In genomic region chr1:161115132-161115711, GRCh38 we compare ENCODE assay signal across 11 cellular contexts. TPM values are rescaled to one million over a fixed set of nuclear protein-coding genes. Genes with fewer than 3 reads are reported as not detected.
DNase-seq lines count a peak whose midpoint lies in the region; ATAC-seq, FAIRE-seq and TF ChIP-seq lines count a peak whose summit lies in the region.
"Had no signal": no experiment of that assay in that cellular context is flagged by ENCODE, and none has a peak within 500 bp of the region (broad histone marks: within the 10 kb centered on the region; RNA-seq: fewer than 3 reads in every experiment).

No MANE protein-coding gene starts in this region.

- H3K9me1 ChIP-seq in endothelial cell of umbilical vein (replicated peaks; ENCODE audit: control insufficient read depth, extremely low read depth, insufficient read depth, low read length), result no peaks in the 10 kb centered on the region

- H3K36me3 ChIP-seq in breast epithelium (no peaks in the 10 kb centered on the region), endothelial cell of umbilical vein (ENCODE audit: control insufficient read depth in 2 of 2, extremely low read depth in 1 of 2, insufficient read depth in 2 of 2, low read length in 2 of 2) (no peaks in the 10 kb centered on the region), Peyer's patch (peaks cover 0 to 5% (median 0%) of the 10 kb centered on the region in 3 donors)

- H3K36me3 Mint-ChIP-seq in MCF 10A (ENCODE audit: insufficient read depth, unreplicated experiment), result peaks cover 49% of the 10 kb centered on the region
- H3K36me3 Mint-ChIP-seq in stimulated activated naive CD8-positive, alpha-beta T cell treated with anti-CD3 and anti-CD28 coated beads, Interleukin-15, Interleukin-2, amounts not matched to agents 100 ng/mL and 50 ng/mL, for 24 hours (ENCODE audit: low read depth), result peaks cover 52% of the 10 kb centered on the region

- peak overlapping the region; percentile 36 for H3K4me2 ChIP-seq in endothelial cell of umbilical vein (ENCODE audit: insufficient read depth, low read length)
- H3K4me2 ChIP-seq: GM23338 had no signal

- FAIRE-seq in endothelial cell of umbilical vein (lab: Jason Lieb, UNC), result peak; percentile 72
- FAIRE-seq: kidney had no signal

- H3K4me3 ChIP-seq in breast epithelium (no peak overlapping the region), endothelial cell of umbilical vein (replicated peaks in 1 of 3; ENCODE audit: insufficient read depth in 1 of 3, low read depth in 1 of 3, low read length in 3 of 3) (no peak overlapping the region), Peyer's patch (no peak overlapping the region)
- H3K4me3 ChIP-seq: GM23338 had no signal

- no peaks in the 10 kb centered on the region for H4K20me1 ChIP-seq in endothelial cell of umbilical vein (replicated peaks; ENCODE audit: control insufficient read depth, extremely low read depth, insufficient read depth, low read length)

- no peaks in the 10 kb centered on the region for H3K9me3 Mint-ChIP-seq in MCF 10A (ENCODE audit: unreplicated experiment)
- no peaks in the 10 kb centered on the region for H3K9me3 Mint-ChIP-seq in stimulated activated naive CD8-positive, alpha-beta T cell treated with anti-CD3 and anti-CD28 coated beads, Interleukin-15, Interleukin-2, amounts not matched to agents 100 ng/mL and 50 ng/mL, for 24 hours
- H3K9me3 Mint-ChIP-seq: GM23338 had no signal

- CTCF ChIA-PET in MCF 10A (lab: Yijun Ruan, JAX) (interaction anchor here (0.6 to 4.6 kb wide), 6 partner anchors 17 to 90 kb away, joined by 3 to 30 read pairs (median 6); partner anchors contain the start of gene KLHDC9), endothelial cell of umbilical vein (lab: Charles Lee) (interaction anchor here (1.1 kb wide), 1 partner anchor 11 kb away, joined by 3 read pairs; no protein-coding TSS in a partner anchor)

- POLR2A ChIA-PET in MCF 10A (lab: Yijun Ruan, JAX) (interaction anchor here (0.6 to 6.9 kb wide), 16 partner anchors 9 to 400 kb away, joined by 3 to 112 read pairs (median 4); partner anchors contain the start of genes B4GALT3, F11R, PPOX and TSTD1), endothelial cell of umbilical vein (lab: Charles Lee) (no interaction called here)

- H3K4me1 ChIP-seq in breast epithelium (peaks cover 8 to 25% of the 10 kb centered on the region in 2 donors), endothelial cell of umbilical vein (ENCODE audit: control insufficient read depth, extremely low read depth, insufficient read depth, low read length) (peaks cover 48% of the 10 kb centered on the region), Peyer's patch (peaks cover 11 to 44% (median 17%) of the 10 kb centered on the region in 4 donors)

- no peaks in the 10 kb centered on the region for H3K9me3 ChIP-seq in breast epithelium
- no peaks in the 10 kb centered on the region for H3K9me3 ChIP-seq in endothelial cell of umbilical vein (replicated peaks; ENCODE audit: control insufficient read depth, insufficient read depth, low read length)
- H3K9me3 ChIP-seq in Peyer's patch, result no peaks in the 10 kb centered on the region

- H3K9ac ChIP-seq in endothelial cell of umbilical vein (replicated peaks; ENCODE audit: extremely low read depth, insufficient read depth, low read length), result no peak overlapping the region

- no peak overlapping the region for H3K27ac ChIP-seq in breast epithelium
- H3K27ac ChIP-seq in endothelial cell of umbilical vein (ENCODE audit: insufficient read depth, low read depth, low read length), result peak overlapping the region; percentile 65
- peak overlapping the region in 1 of 4 donors; percentile 18 for H3K27ac ChIP-seq in Peyer's patch

- peaks cover 79% of the 10 kb centered on the region for H3K79me2 ChIP-seq in endothelial cell of umbilical vein (ENCODE audit: control insufficient read depth, insufficient read depth, low read length)

- in situ Hi-C loops in SK-MEL-5 (cut with HindIII; ENCODE audit: low pct_unique_long_range_greater_than_20kb, low sequenced_read_pairs), result no loop called here

- H3K27ac Mint-ChIP-seq in MCF 10A (ENCODE audit: low read depth, unreplicated experiment), result peak overlapping the region; percentile 88
- peak overlapping the region; percentile 73 for H3K27ac Mint-ChIP-seq in stimulated activated naive CD8-positive, alpha-beta T cell treated with anti-CD3 and anti-CD28 coated beads, Interleukin-15, Interleukin-2, amounts not matched to agents 100 ng/mL and 50 ng/mL, for 24 hours
- H3K27ac Mint-ChIP-seq: GM23338 had no signal

- no peaks in the 10 kb centered on the region for H3K27me3 Mint-ChIP-seq in MCF 10A (ENCODE audit: insufficient read depth, unreplicated experiment)
- H3K27me3 Mint-ChIP-seq in stimulated activated naive CD8-positive, alpha-beta T cell treated with anti-CD3 and anti-CD28 coated beads, Interleukin-15, Interleukin-2, amounts not matched to agents 100 ng/mL and 50 ng/mL, for 24 hours, result no peaks in the 10 kb centered on the region

- TF ChIP-seq CTCF in MCF 10A (IDR thresholded peaks at IDR 0.05; ENCODE audit: unreplicated experiment) (no peak), breast epithelium (IDR thresholded peaks at IDR 0.05) (no peak), endothelial cell of umbilical vein (IDR thresholded peaks at IDR 0.05; ENCODE audit: extremely low read depth in 1 of 2, insufficient read depth in 1 of 2, low read depth in 1 of 2, low read length in 2 of 2) (no peak), Peyer's patch (IDR thresholded peaks at IDR 0.05) (no peak)

- intact Hi-C loops in MCF 10A (cut with micrococcal nuclease), result loop anchor here (1.0 kb wide), 2 partner anchors 17 to 41 kb away; partner anchors contain the start of gene DEDD
- intact Hi-C loops in breast epithelium (cut with DNase I; ENCODE audit: low total_unique reads), result loop anchor here (10.0 kb wide), 1 partner anchor 390 kb away; no protein-coding TSS in a partner anchor
- intact Hi-C loops in endothelial cell of umbilical vein (cut with micrococcal nuclease), result loop anchor here (5.0 kb wide), 1 partner anchor 197 kb away; the partner anchor contains the start of gene SDHC

- H3K27me3 ChIP-seq in breast epithelium (no peaks in the 10 kb centered on the region), endothelial cell of umbilical vein (ENCODE audit: control insufficient read depth in 2 of 2, insufficient read depth in 2 of 2, low read length in 2 of 2) (no peaks in the 10 kb centered on the region), Peyer's patch (no peaks in the 10 kb centered on the region)

- no peak overlapping the region for H2AFZ ChIP-seq in endothelial cell of umbilical vein (ENCODE audit: low read depth, low read length)
- H2AFZ ChIP-seq: GM23338 had no signal

- dilution Hi-C loops in endothelial cell of umbilical vein (cut with MboI; ENCODE audit: extremely low pct_ligation_motif_present, low sequenced_read_pairs), result no loop called here

- peak overlapping the region; percentile 97 for H3K4me3 Mint-ChIP-seq in MCF 10A (ENCODE audit: unreplicated experiment)
- peak overlapping the region; percentile 97 for H3K4me3 Mint-ChIP-seq in stimulated activated naive CD8-positive, alpha-beta T cell treated with anti-CD3 and anti-CD28 coated beads, Interleukin-15, Interleukin-2, amounts not matched to agents 100 ng/mL and 50 ng/mL, for 24 hours

- H3K4me1 Mint-ChIP-seq in MCF 10A (ENCODE audit: insufficient read depth, unreplicated experiment), result peaks cover 55% of the 10 kb centered on the region
- H3K4me1 Mint-ChIP-seq in stimulated activated naive CD8-positive, alpha-beta T cell treated with anti-CD3 and anti-CD28 coated beads, Interleukin-15, Interleukin-2, amounts not matched to agents 100 ng/mL and 50 ng/mL, for 24 hours (ENCODE audit: low read depth), result peaks cover 85% of the 10 kb centered on the region

- BruUV-seq in MCF 10A (replicated peaks; lab: Mats Ljungman, UMichigan) (no TSS peak), endothelial cell of umbilical vein (replicated peaks; lab: Mats Ljungman, UMichigan) (no TSS peak)

- TF ChIP-seq POLR2A in breast epithelium (IDR thresholded peaks at IDR 0.05) (no peak), endothelial cell of umbilical vein (IDR thresholded peaks at IDR 0.05; ENCODE audit: low read depth, low read length) (no peak), Peyer's patch (IDR thresholded peaks at IDR 0.05) (no peak)

- peak; percentile 99 for DNase-seq in MCF 10A (ENCODE audit: unreplicated experiment)
- DNase-seq in breast epithelium (ENCODE audit: low spot score in 2 of 2), result no peak
- peak; percentile 28 for DNase-seq in SK-MEL-5 (ENCODE audit: low read depth, low spot score)
- peak; percentile 79 for DNase-seq in endothelial cell of umbilical vein (ENCODE audit: low read depth, low spot score)
- no peak for DNase-seq in NCI-H2227 treated with DMSO at 0.1 percent for 48 hours (lab: John Stamatoyannopoulos, UW)
- no peak for DNase-seq in Peyer's patch
- DNase-seq: kidney, NCI-H1930 had no signal

- ATAC-seq in GM18873 (IDR thresholded peaks at IDR 0.05; ENCODE audit: low FRiP score, unreplicated experiment), result no peak
- ATAC-seq: GM23338 had no signal

RNA-seq across cellular contexts. Expression of gene PFDN2, which starts 2.6 kb away (rescaled TPM):
- total RNA-seq in MCF 10A (2022), result 514 and 683 TPM in 2 replicates
- 10 to 100 TPM; 32.5 to 50.1 (median 37.0) TPM for total RNA-seq in breast epithelium
- 84.1 and 92.3 TPM in 2 replicates for total RNA-seq in SK-MEL-5 (2014; rRNA removed; shearing (Covaris generic))
- 120 and 182 TPM in 2 replicates for polyA plus RNA-seq in SK-MEL-5 (2015; cell fraction: cytosol; rRNA removed)
- polyA plus RNA-seq in SK-MEL-5 (2015; cell fraction: nucleus; rRNA removed), result 8.8 and 18.9 TPM in 2 replicates
- 99.5 and 104 TPM in 2 replicates for total RNA-seq in endothelial cell of umbilical vein
- polyA plus RNA-seq in endothelial cell of umbilical vein, result 86.8 and 157 TPM in 2 replicates
- polyA plus RNA-seq in endothelial cell of umbilical vein (2011; cell fraction: cytosol; rRNA removed), result 171 and 232 TPM in 2 replicates
- polyA plus RNA-seq in endothelial cell of umbilical vein (2011; cell fraction: nucleus; rRNA removed), result 39.5 and 63.8 TPM in 2 replicates
- polyA plus RNA-seq in endothelial cell of umbilical vein (2012), result 160 and 179 TPM in 2 replicates
- 20.8 and 22.6 TPM in 2 replicates for polyA minus RNA-seq in endothelial cell of umbilical vein
- polyA minus RNA-seq in endothelial cell of umbilical vein (2011; cell fraction: cytosol; rRNA and poly(A)+ RNA removed), result 26.3 TPM
- 4.3 and 5.0 TPM in 2 replicates for polyA minus RNA-seq in endothelial cell of umbilical vein (2011; cell fraction: nucleus; rRNA and poly(A)+ RNA removed)
- total RNA-seq in Peyer's patch, result 10 to 100 TPM; 11.6 to 68.5 (median 15.2) TPM

RNA-seq across cellular contexts. Expression of gene NIT1, which starts 2.7 kb away (rescaled TPM):
- 73.4 and 75.4 TPM in 2 replicates for total RNA-seq in MCF 10A (2022)
- total RNA-seq in breast epithelium, result 10 to 100 TPM; 36.3 to 44.5 (median 37.0) TPM
- total RNA-seq in SK-MEL-5 (2014; rRNA removed; shearing (Covaris generic)), result 23.5 and 27.2 TPM in 2 replicates
- polyA plus RNA-seq in SK-MEL-5 (2015; cell fraction: cytosol; rRNA removed), result 27.9 and 28.7 TPM in 2 replicates
- polyA plus RNA-seq in SK-MEL-5 (2015; cell fraction: nucleus; rRNA removed), result 345 and 405 TPM in 2 replicates
- total RNA-seq in endothelial cell of umbilical vein, result 20.3 and 20.9 TPM in 2 replicates
- 26.5 and 28.2 TPM in 2 replicates for polyA plus RNA-seq in endothelial cell of umbilical vein
- polyA plus RNA-seq in endothelial cell of umbilical vein (2011; cell fraction: cytosol; rRNA removed), result 21.0 and 21.6 TPM in 2 replicates
- 53.0 and 53.3 TPM in 2 replicates for polyA plus RNA-seq in endothelial cell of umbilical vein (2011; cell fraction: nucleus; rRNA removed)
- polyA plus RNA-seq in endothelial cell of umbilical vein (2012), result 21.1 and 26.4 TPM in 2 replicates
- polyA minus RNA-seq in endothelial cell of umbilical vein, result 22.9 and 26.2 TPM in 2 replicates
- 14.1 TPM for polyA minus RNA-seq in endothelial cell of umbilical vein (2011; cell fraction: cytosol; rRNA and poly(A)+ RNA removed)
- 13.1 and 16.5 TPM in 2 replicates for polyA minus RNA-seq in endothelial cell of umbilical vein (2011; cell fraction: nucleus; rRNA and poly(A)+ RNA removed)
- total RNA-seq in Peyer's patch, result 100 to 1,000 TPM in 3 of 4 donors, 10 to 100 TPM in 1; 54.5 to 148 (median 120) TPM

RNA-seq across cellular contexts. Expression of gene KLHDC9, which starts 17.1 kb away (rescaled TPM):
- total RNA-seq in MCF 10A (2022), result not detected in 2 replicates
- 1 to 10 TPM; 5.8 to 9.8 (median 8.5) TPM for total RNA-seq in breast epithelium
- not detected in 2 replicates for total RNA-seq in SK-MEL-5 (2014; rRNA removed; shearing (Covaris generic))
- polyA plus RNA-seq in SK-MEL-5 (2015; cell fraction: cytosol; rRNA removed), result not detected in 2 replicates
- not detected in 2 replicates for polyA plus RNA-seq in SK-MEL-5 (2015; cell fraction: nucleus; rRNA removed)
- 1.1 and 1.4 TPM in 2 replicates for total RNA-seq in endothelial cell of umbilical vein
- 2.6 and 3.2 TPM in 2 replicates for polyA plus RNA-seq in endothelial cell of umbilical vein
- polyA plus RNA-seq in endothelial cell of umbilical vein (2011; cell fraction: cytosol; rRNA removed), result 2.0 and 2.2 TPM in 2 replicates
- polyA plus RNA-seq in endothelial cell of umbilical vein (2011; cell fraction: nucleus; rRNA removed), result 3.8 and 4.4 TPM in 2 replicates
- 0.40 and 1.3 TPM in 2 replicates for polyA plus RNA-seq in endothelial cell of umbilical vein (2012)
- polyA minus RNA-seq in endothelial cell of umbilical vein, result 1.1 TPM in 1 of 2 replicates, not detected in the other
- 1.1 TPM for polyA minus RNA-seq in endothelial cell of umbilical vein (2011; cell fraction: cytosol; rRNA and poly(A)+ RNA removed)
- polyA minus RNA-seq in endothelial cell of umbilical vein (2011; cell fraction: nucleus; rRNA and poly(A)+ RNA removed), result 0.87 TPM in 1 of 2 replicates, not detected in the other
- total RNA-seq in Peyer's patch, result 1 to 10 TPM in 3 of 4 donors, not detected in 1; 2.1 to 4.8 (median 2.4) TPM

RNA-seq across cellular contexts. Expression of gene DEDD, which starts 17.2 kb away (rescaled TPM):
- total RNA-seq in MCF 10A (2022) (63.1 and 73.6 TPM in 2 replicates), breast epithelium (10 to 100 TPM; 28.7 to 39.0 (median 37.6) TPM), endothelial cell of umbilical vein (50.2 and 54.9 TPM in 2 replicates), Peyer's patch (10 to 100 TPM; 23.0 to 48.7 (median 31.4) TPM)
- total RNA-seq in SK-MEL-5 (2014; rRNA removed; shearing (Covaris generic)), result 18.8 and 22.8 TPM in 2 replicates
- 24.5 and 30.7 TPM in 2 replicates for polyA plus RNA-seq in SK-MEL-5 (2015; cell fraction: cytosol; rRNA removed)
- polyA plus RNA-seq in SK-MEL-5 (2015; cell fraction: nucleus; rRNA removed), result 34.1 and 40.3 TPM in 2 replicates
- polyA plus RNA-seq in endothelial cell of umbilical vein, result 78.3 and 81.8 TPM in 2 replicates
- 68.5 and 69.2 TPM in 2 replicates for polyA plus RNA-seq in endothelial cell of umbilical vein (2011; cell fraction: cytosol; rRNA removed)
- 62.1 and 68.5 TPM in 2 replicates for polyA plus RNA-seq in endothelial cell of umbilical vein (2011; cell fraction: nucleus; rRNA removed)
- polyA plus RNA-seq in endothelial cell of umbilical vein (2012), result 36.7 and 46.4 TPM in 2 replicates
- 118 and 132 TPM in 2 replicates for polyA minus RNA-seq in endothelial cell of umbilical vein
- polyA minus RNA-seq in endothelial cell of umbilical vein (2011; cell fraction: cytosol; rRNA and poly(A)+ RNA removed), result 18.5 TPM
- 21.3 and 24.1 TPM in 2 replicates for polyA minus RNA-seq in endothelial cell of umbilical vein (2011; cell fraction: nucleus; rRNA and poly(A)+ RNA removed)

RNA-seq across cellular contexts. Expression of gene NECTIN4, which starts 25.9 kb away (rescaled TPM):
- total RNA-seq in MCF 10A (2022), result 7.0 and 11.2 TPM in 2 replicates
- 10 to 100 TPM in 2 of 3 donors, not detected in 1; 28.5 to 56.3 TPM for total RNA-seq in breast epithelium
- 0.11 and 0.21 TPM in 2 replicates for total RNA-seq in SK-MEL-5 (2014; rRNA removed; shearing (Covaris generic))
- polyA plus RNA-seq in SK-MEL-5 (2015; cell fraction: cytosol; rRNA removed), result 0.08 and 0.43 TPM in 2 replicates
- polyA plus RNA-seq in SK-MEL-5 (2015; cell fraction: nucleus; rRNA removed), result 0.53 and 1.2 TPM in 2 replicates
- total RNA-seq in endothelial cell of umbilical vein, result 0.37 and 0.58 TPM in 2 replicates
- 0.15 and 0.29 TPM in 2 replicates for polyA plus RNA-seq in endothelial cell of umbilical vein
- polyA plus RNA-seq in endothelial cell of umbilical vein (2011; cell fraction: cytosol; rRNA removed), result 0.13 and 0.15 TPM in 2 replicates
- 0.20 and 0.29 TPM in 2 replicates for polyA plus RNA-seq in endothelial cell of umbilical vein (2011; cell fraction: nucleus; rRNA removed)
- not detected in 2 replicates for polyA plus RNA-seq in endothelial cell of umbilical vein (2012)
- 0.11 TPM in 1 of 2 replicates, not detected in the other for polyA minus RNA-seq in endothelial cell of umbilical vein
- polyA minus RNA-seq in endothelial cell of umbilical vein (2011; cell fraction: cytosol; rRNA and poly(A)+ RNA removed), result not detected
- polyA minus RNA-seq in endothelial cell of umbilical vein (2011; cell fraction: nucleus; rRNA and poly(A)+ RNA removed), result not detected in 2 replicates
- total RNA-seq in Peyer's patch, result 1 to 10 TPM in 3 of 4 donors, under 1 TPM in 1; 0.54 to 2.5 (median 1.6) TPM
- total RNA-seq: GM23338 had no signal

Comparison
In these comparisons a context has a peak if more than half of its experiments do, and no peak if none do; other contexts are left out.
1. DNase-seq: peak in MCF 10A (single experiment), SK-MEL-5 (single experiment) and endothelial cell of umbilical vein (single experiment); none in breast epithelium (0 of 2), NCI-H2227 treated with DMSO at 0.1 percent for 48 hours (single experiment) and Peyer's patch (0 of 3).